ENCODE assay signal across 11 cellular contexts in genomic region chr3:47019201-47019600, GRCh38. TPM values are rescaled to one million over a fixed set of nuclear protein-coding genes. Genes with fewer than 3 reads are reported as not detected.
DNase-seq lines count a peak whose midpoint lies in the region; ATAC-seq and TF ChIP-seq lines count a peak whose summit lies in the region.
"Had no signal": no experiment of that assay in that cellular context is flagged by ENCODE, and none has a peak within 500 bp of the region (broad histone marks: within the 10 kb centered on the region; RNA-seq: fewer than 3 reads in every experiment).

No MANE protein-coding gene starts in this region.

- peak overlapping the region; percentile 38 to 94 (median 73) for H3K27ac Mint-ChIP-seq in CD4-positive, alpha-beta memory T cell

- no peak overlapping the region for H2BK15ac ChIP-seq in IMR-90 (ENCODE audit: low read depth, low read length)

- H3K18ac ChIP-seq in IMR-90 (ENCODE audit: low read depth, low read length), result no peak overlapping the region

- H3K23ac ChIP-seq in IMR-90 (ENCODE audit: low read depth, low read length), result no peak overlapping the region

- H2BK5ac ChIP-seq in IMR-90 (ENCODE audit: low read depth, low read length, poor library complexity, severe bottlenecking), result no peak overlapping the region

- H3K4me2 ChIP-seq in IMR-90 (ENCODE audit: low read depth, low read length), result no peak overlapping the region

- no peak overlapping the region for H2BK120ac ChIP-seq in IMR-90 (ENCODE audit: low read depth, low read length)

- no peaks in the 10 kb centered on the region for H3K27me3 ChIP-seq in CD4-positive, alpha-beta memory T cell (ENCODE audit: insufficient read depth, low read length)
- H3K27me3 ChIP-seq in IMR-90 (ENCODE audit: control insufficient read depth, insufficient read depth, low read length), result no peaks in the 10 kb centered on the region
- H3K27me3 ChIP-seq in WERI-Rb-1 (ENCODE audit: insufficient read depth, low read depth, severe bottlenecking), result no peaks in the 10 kb centered on the region
- no peaks in the 10 kb centered on the region for H3K27me3 ChIP-seq in transverse colon
- H3K27me3 ChIP-seq: dorsolateral prefrontal cortex, Peyer's patch had no signal

- H3K9me3 ChIP-seq in CD4-positive, alpha-beta memory T cell (ENCODE audit: control insufficient read depth in 1 of 2, low read length in 2 of 2), result no peaks in the 10 kb centered on the region
- H3K9me3 ChIP-seq in IMR-90 (ENCODE audit: control insufficient read depth, insufficient read depth, low read length), result no peaks in the 10 kb centered on the region
- H3K9me3 ChIP-seq in WERI-Rb-1 (ENCODE audit: severe bottlenecking), result no peaks in the 10 kb centered on the region
- no peaks in the 10 kb centered on the region for H3K9me3 ChIP-seq in transverse colon
- H3K9me3 ChIP-seq: Peyer's patch had no signal

- peaks cover 12 to 50% of the 10 kb centered on the region in 2 donors for H3K36me3 Mint-ChIP-seq in CD4-positive, alpha-beta memory T cell

- dilution Hi-C loops in IMR-90 (cut with HindIII; ENCODE audit: low sequenced_read_pairs, unreplicated experiment), result no loop called here

- ATAC-seq in GM18907 (IDR thresholded peaks at IDR 0.05; ENCODE audit: unreplicated experiment) (peak; percentile 43), IMR-90 (ENCODE audit: low read depth) (no peak), GM21717 (IDR thresholded peaks at IDR 0.05; ENCODE audit: unreplicated experiment) (no peak)

- H2AFZ ChIP-seq in IMR-90 (replicated peaks; ENCODE audit: low read length, poor library complexity), result no peak overlapping the region

- no peak overlapping the region for H3K56ac ChIP-seq in IMR-90 (ENCODE audit: extremely low read depth, insufficient read depth, low read length)

- H3K4me3 ChIP-seq in CD4-positive, alpha-beta memory T cell (ENCODE audit: low read length in 2 of 2), result no peak overlapping the region
- H3K4me3 ChIP-seq in IMR-90 (ENCODE audit: insufficient read depth, low read depth, low read length), result no peak overlapping the region
- H3K4me3 ChIP-seq in WERI-Rb-1 (ENCODE audit: low read depth, low read length), result no peak overlapping the region
- H3K4me3 ChIP-seq in transverse colon, result no peak overlapping the region
- H3K4me3 ChIP-seq: dorsolateral prefrontal cortex, Peyer's patch had no signal

- no TSS peak for BruUV-seq in IMR-90 (replicated peaks; lab: Mats Ljungman, UMichigan)

- CTCF ChIA-PET in CD4-positive, alpha-beta memory T cell (lab: Charles Lee; ENCODE audit: partially characterized antibody), result interaction anchor here (1.0 to 2.7 kb wide), 2 partner anchors 9 to 21 kb away, joined by 3 to 7 read pairs; no protein-coding TSS in a partner anchor
- CTCF ChIA-PET in IMR-90 (lab: Yijun Ruan, JAX), result no interaction called here

- H3K4me1 Mint-ChIP-seq in CD4-positive, alpha-beta memory T cell, result peaks cover 24 to 45% (median 31%) of the 10 kb centered on the region in 4 donors

- H3K4me3 Mint-ChIP-seq in CD4-positive, alpha-beta memory T cell, result no peak overlapping the region

- intact Hi-C loops in CD4-positive, alpha-beta memory T cell (cut with micrococcal nuclease), result no loop called here
- intact Hi-C loops in IMR-90 (cut with micrococcal nuclease), result no loop called here
- intact Hi-C loops in transverse colon (cut with DNase I; ENCODE audit: low total_unique reads), result no loop called here

- DNase-seq in CD4-positive, alpha-beta memory T cell, result no peak
- DNase-seq in IMR-90, result peak; percentile 12
- peak; percentile 27 for DNase-seq in glomerular visceral epithelial cell (ENCODE audit: extremely low spot score)
- DNase-seq in WERI-Rb-1, result no peak
- no peak for DNase-seq in transverse colon
- no peak for DNase-seq in NK-92 (lab: John Stamatoyannopoulos, UW; ENCODE audit: unreplicated experiment)
- DNase-seq: DMS79, dorsolateral prefrontal cortex, Peyer's patch had no signal

- H3K9ac ChIP-seq in IMR-90 (ENCODE audit: low read depth, low read length), result no peak overlapping the region

- no peaks in the 10 kb centered on the region for H3K9me3 Mint-ChIP-seq in CD4-positive, alpha-beta memory T cell

- no peak overlapping the region for H2BK20ac ChIP-seq in IMR-90 (ENCODE audit: low read depth, low read length)

- TF ChIP-seq POLR2A in IMR-90 (IDR thresholded peaks at IDR 0.05; ENCODE audit: low read depth, low read length) (no peak), transverse colon (IDR thresholded peaks at IDR 0.05) (no peak)

- H3K79me1 ChIP-seq in IMR-90 (ENCODE audit: low read depth in 1 of 2, low read length in 2 of 2), result peaks cover 37 to 83% of the 10 kb centered on the region in 2 experiments

- H3K9me1 ChIP-seq in IMR-90 (ENCODE audit: insufficient read depth, low read length), result peaks cover 31% of the 10 kb centered on the region

- POLR2A ChIA-PET in CD4-positive, alpha-beta memory T cell (lab: Charles Lee; ENCODE audit: partially characterized antibody), result no interaction called here
- POLR2A ChIA-PET in IMR-90 (lab: Charles Lee; ENCODE audit: unreplicated experiment), result no interaction called here

- TF ChIP-seq CTCF in IMR-90 (conservative IDR thresholded peaks at IDR 0.05; ENCODE audit: low read depth, low read length) (no peak), WERI-Rb-1 (IDR thresholded peaks at IDR 0.05; ENCODE audit: low read depth, low read length) (no peak), transverse colon (IDR thresholded peaks at IDR 0.05) (no peak)

- H3K4me1 ChIP-seq in CD4-positive, alpha-beta memory T cell (ENCODE audit: insufficient read depth, low read length), result peaks cover 21% of the 10 kb centered on the region
- H3K4me1 ChIP-seq in IMR-90 (ENCODE audit: control insufficient read depth, insufficient read depth, low read length) (peaks cover 21% of the 10 kb centered on the region), transverse colon (peaks cover 8 to 22% (median 13%) of the 10 kb centered on the region in 4 donors)

- H4K8ac ChIP-seq in IMR-90 (ENCODE audit: low read depth in 2 of 2, low read length in 2 of 2), result no peak overlapping the region

- no peak overlapping the region for H3K27ac ChIP-seq in CD4-positive, alpha-beta memory T cell (ENCODE audit: low read depth, low read length)
- no peak overlapping the region for H3K27ac ChIP-seq in IMR-90 (ENCODE audit: insufficient read depth, low read length)
- no peak overlapping the region for H3K27ac ChIP-seq in WERI-Rb-1
- no peak overlapping the region for H3K27ac ChIP-seq in transverse colon
- H3K27ac ChIP-seq: dorsolateral prefrontal cortex, Peyer's patch had no signal

- no peak overlapping the region for H2AK9ac ChIP-seq in IMR-90 (replicated peaks; ENCODE audit: low read depth, low read length, poor library complexity)

- no peak for TF ChIP-seq RAD21 in IMR-90 (IDR thresholded peaks at IDR 0.05; ENCODE audit: low read length)

- H4K5ac ChIP-seq in IMR-90 (ENCODE audit: low read depth, low read length), result no peak overlapping the region

- H3K14ac ChIP-seq in IMR-90 (replicated peaks; ENCODE audit: low read depth, low read length), result no peak overlapping the region

- H3K27me3 Mint-ChIP-seq in CD4-positive, alpha-beta memory T cell, result no peaks in the 10 kb centered on the region

- TF ChIP-seq EP300 in transverse colon (IDR thresholded peaks at IDR 0.05; ENCODE audit: low read depth), result no peak

- in situ Hi-C loops in IMR-90 (cut with MboI; ENCODE audit: low sequenced_read_pairs), result no loop called here
- in situ Hi-C loops in transverse colon (cut with MboI; ENCODE audit: low pct_ligation_motif_present in 1 of 4, low pct_unique_long_range_greater_than_20kb in 1 of 4, low sequenced_read_pairs in 3 of 4), result loop anchor here in 3 of 4 donors (25.0 kb wide), 2 partner anchors 143 to 307 kb away; partner anchors contain the start of genes PRSS50 (in 2 of the 3), TMIE (in 2 of the 3) and SETD2 (in 1 of the 3)

- H4K20me1 ChIP-seq in IMR-90 (ENCODE audit: insufficient read depth, low read length), result peaks cover 39% of the 10 kb centered on the region

- H3K36me3 ChIP-seq in CD4-positive, alpha-beta memory T cell (ENCODE audit: insufficient read depth, low read length), result peaks cover 6% of the 10 kb centered on the region
- H3K36me3 ChIP-seq in IMR-90 (ENCODE audit: control insufficient read depth, insufficient read depth, low read length) (peaks cover 21% of the 10 kb centered on the region), WERI-Rb-1 (peaks cover 50% of the 10 kb centered on the region), transverse colon (peaks cover 0 to 24% (median 10%) of the 10 kb centered on the region in 4 donors)

- WGBS in IMR-90 (ENCODE audit: extremely low coverage in 2 of 2, insufficient read length in 1 of 2), 2 experiments, result no CpG with 5 or more reads among the region's 1 CpG
- WGBS in transverse colon (ENCODE audit: low coverage in 1 of 2), 2 donors, result 62% methylated on average over 1 of the region's 1 CpG; no CpG with 5 or more reads in 1 of the 2 donors

- no peak overlapping the region for H3K4ac ChIP-seq in IMR-90 (ENCODE audit: low read depth, low read length)

- no peak overlapping the region for H4K91ac ChIP-seq in IMR-90 (ENCODE audit: insufficient read depth, low read depth, low read length)

- no peak overlapping the region for H2AK5ac ChIP-seq in IMR-90 (ENCODE audit: low read depth, low read length)

TF ChIP-seq in IMR-90, 13 proteins besides CTCF, POLR2A, EP300 and RAD21 (continues in another document):
- TF ChIP-seq MAFK (IDR thresholded peaks at IDR 0.05; ENCODE audit: low read depth, low read length), result no peak
- no peak for TF ChIP-seq CHD1 (IDR thresholded peaks at IDR 0.05; ENCODE audit: low read depth, low read length)
- no peak for TF ChIP-seq RCOR1 (IDR thresholded peaks at IDR 0.05; ENCODE audit: insufficient replicate concordance, low read length)

RNA-seq across cellular contexts. Expression of gene NBEAL2, which starts 39.7 kb away (rescaled TPM):
- total RNA-seq in CD4-positive, alpha-beta memory T cell, result 100 to 1,000 TPM; 144 to 147 TPM
- 10 to 100 TPM in 1 of 2 donors, 1 to 10 TPM in 1; 4.5 to 16.0 TPM for polyA plus RNA-seq in CD4-positive, alpha-beta memory T cell
- 2.2 TPM in 2 replicates for total RNA-seq in IMR-90 (2012; rRNA removed)
- 11.7 and 12.5 TPM in 2 replicates for polyA plus RNA-seq in IMR-90 (2012; rRNA removed)
- 5.6 and 8.2 TPM in 2 replicates for polyA plus RNA-seq in IMR-90 (2012; cell fraction: cytosol; rRNA removed)
- 80.3 and 267 TPM in 2 replicates for polyA plus RNA-seq in IMR-90 (2012; cell fraction: nucleus; rRNA removed; ENCODE audit: low replicate concordance)
- 100 to 1,000 TPM in 2 of 4 donors, 10 to 100 TPM in 2; 81.1 to 163 (median 122) TPM for total RNA-seq in transverse colon

RNA-seq across cellular contexts. Expression of gene CCDC12, which starts 42.7 kb away (rescaled TPM):
- total RNA-seq in CD4-positive, alpha-beta memory T cell, result 10 to 100 TPM; 59.3 to 59.4 TPM
- 100 to 1,000 TPM in 1 of 2 donors, 10 to 100 TPM in 1; 86.5 to 102 TPM for polyA plus RNA-seq in CD4-positive, alpha-beta memory T cell
- total RNA-seq in IMR-90 (2012; rRNA removed) (15.2 and 21.7 TPM in 2 replicates), transverse colon (10 to 100 TPM; 50.1 to 72.9 (median 53.0) TPM)
- 35.1 and 41.7 TPM in 2 replicates for polyA plus RNA-seq in IMR-90 (2012; rRNA removed)
- polyA plus RNA-seq in IMR-90 (2012; cell fraction: cytosol; rRNA removed), result 43.9 and 71.8 TPM in 2 replicates
- 52.4 and 55.2 TPM in 2 replicates for polyA plus RNA-seq in IMR-90 (2012; cell fraction: nucleus; rRNA removed; ENCODE audit: low replicate concordance)

Comparison
In these comparisons a context has a peak if more than half of its experiments do, and no peak if none do; other contexts are left out.
1. DNase-seq: peak in IMR-90 (single experiment) and glomerular visceral epithelial cell (single experiment); none in CD4-positive, alpha-beta memory T cell (0 of 5), WERI-Rb-1 (single experiment), transverse colon (single experiment) and NK-92 (single experiment).
2. RNA of gene NBEAL2, which starts 39.7 kb away (total RNA-seq): 144 to 147 TPM in CD4-positive, alpha-beta memory T cell and 81.1 to 163 TPM in transverse colon; 2.2 TPM in IMR-90; every median in the first group is over 10 times any median in the second.